ENCODE assay signal across 29 cellular contexts in the genomic region with DNA sequence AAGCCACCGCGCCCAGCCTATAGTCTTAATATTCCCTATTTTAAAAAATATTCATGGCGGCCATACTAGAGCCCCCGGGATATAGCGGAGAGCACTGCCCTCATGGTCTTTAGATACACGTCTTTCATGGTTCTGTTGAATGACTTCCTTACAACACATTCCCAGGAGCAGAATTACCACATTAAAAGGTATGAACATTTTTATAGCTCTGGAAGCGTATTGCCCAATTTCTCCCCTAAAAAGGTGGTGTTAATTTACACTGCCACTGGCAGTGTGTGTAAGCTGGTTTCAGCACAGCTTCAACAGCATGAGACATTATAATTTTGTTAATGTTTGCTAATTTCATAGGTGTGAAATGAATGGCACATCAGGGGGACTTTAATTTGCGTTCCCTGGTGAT. TPM values are rescaled to one million over a fixed set of nuclear protein-coding genes. Genes with fewer than 3 reads are reported as not detected.
"Had no signal": no experiment of that assay in that cellular context is flagged by ENCODE, and none has a peak within 500 bp of the region (broad histone marks: within the 10 kb centered on the region; RNA-seq: fewer than 3 reads in every experiment).

No MANE protein-coding gene starts in this region.

- H3K27me3 Mint-ChIP-seq: activated CD4-positive, alpha-beta T cell treated with anti-CD3 and anti-CD28 coated beads for 36 hours; naive B cell; stimulated activated naive B cell treated with anti-CD40 and anti-IgM and Interleukin-4, amounts not matched to agents 10 μg/mL and 1 μg/mL and 100 μg/mL, for 72 hours had no signal

- H3K9me3 ChIP-seq: heart right ventricle, left lung, ovary, psoas muscle, sigmoid colon, stomach, tibial artery, uterus had no signal

- ATAC-seq: activated CD4-positive, alpha-beta T cell treated with anti-CD3 and anti-CD28 coated beads for 36 hours; activated CD8-positive, alpha-beta memory T cell treated with anti-CD3 and anti-CD28 coated beads, Interleukin-2, amount 10 ng/mL, durations not matched to agents 7 days and 5 days; heart right ventricle; left lung; psoas muscle; stimulated activated naive B cell treated with anti-CD40 and anti-IgM and Interleukin-4, amounts not matched to agents 10 μg/mL and 1 μg/mL and 100 μg/mL, for 72 hours had no signal

- H3K27ac ChIP-seq: heart right ventricle, left lung, ovary, psoas muscle, sigmoid colon, stomach, tibial artery, uterus had no signal

- H3K4me3 ChIP-seq: heart right ventricle, left lung, lung, ovary, psoas muscle, sigmoid colon, stomach, tibial artery, uterus had no signal

- H3K36me3 ChIP-seq: heart right ventricle, left lung, ovary, sigmoid colon, stomach, tibial artery, uterus had no signal

- DNase-seq: activated CD4-positive, alpha-beta T cell treated with anti-CD3 and anti-CD28 coated beads for 36 hours; activated CD4-positive, CD25-positive, alpha-beta regulatory T cell; activated CD8-positive, alpha-beta memory T cell treated with anti-CD3 and anti-CD28 coated beads, Interleukin-2, amount 10 ng/mL, durations not matched to agents 7 days and 5 days; activated CD8-positive, alpha-beta T cell treated with anti-CD3 and anti-CD28 coated beads, Interleukin-2, amount 10 ng/mL, durations not matched to agents 7 days and 5 days; activated naive CD4-positive, alpha-beta T cell; activated T-cell treated with anti-CD3 and anti-CD28 coated beads, Interleukin-2, amount 50 U/mL, for 72 hours; dermis blood vessel endothelial cell; effector CD4-positive, alpha-beta T cell; erythroblast; foreskin melanocyte; heart right ventricle; kidney glomerular epithelial cell; left lung; naive B cell; nephron progenitor cell; ovary; psoas muscle; sigmoid colon; stimulated activated CD4-positive, alpha-beta T cell treated with anti-CD3 and anti-CD28 coated beads, Interleukin-15, amount 100 ng/mL, for 24 hours; stimulated activated CD4-positive, alpha-beta T cell treated with anti-CD3 and anti-CD28 coated beads, Interleukin-2, amount 100 ng/mL, for 24 hours; stimulated activated naive B cell treated with anti-CD40 and anti-IgM and Interleukin-4, amounts not matched to agents 10 μg/mL and 1 μg/mL and 100 μg/mL, for 72 hours; stomach; T-helper 1 cell; tibial artery; uterus had no signal

- H3K4me3 Mint-ChIP-seq: activated CD4-positive, alpha-beta T cell treated with anti-CD3 and anti-CD28 coated beads for 36 hours; activated CD8-positive, alpha-beta memory T cell treated with anti-CD3 and anti-CD28 coated beads, Interleukin-2, amount 10 ng/mL, durations not matched to agents 7 days and 5 days; activated CD8-positive, alpha-beta T cell treated with anti-CD3 and anti-CD28 coated beads, Interleukin-2, amount 10 ng/mL, durations not matched to agents 7 days and 5 days; activated T-cell treated with anti-CD3 and anti-CD28 coated beads, Interleukin-2, amount 50 U/mL, for 72 hours; naive B cell; nephron progenitor cell; stimulated activated naive B cell treated with anti-CD40 and anti-IgM and Interleukin-4, amounts not matched to agents 10 μg/mL and 1 μg/mL and 100 μg/mL, for 72 hours; T-helper 2 cell treated with Interferon-gamma antibody and Interleukin-4, amounts not matched to agents 5 μg/mL and 100 μg/mL, for 36 hours had no signal

- H3K36me3 Mint-ChIP-seq: activated CD8-positive, alpha-beta memory T cell treated with anti-CD3 and anti-CD28 coated beads, Interleukin-2, amount 10 ng/mL, durations not matched to agents 7 days and 5 days; activated naive CD4-positive, alpha-beta T cell treated with anti-CD3 and anti-CD28 coated beads, Interleukin-2, amount 50 U/mL, for 72 hours had no signal

- H3K4me1 ChIP-seq: left lung, psoas muscle, sigmoid colon, tibial artery, uterus had no signal

- H3K4me1 Mint-ChIP-seq: activated CD8-positive, alpha-beta memory T cell treated with anti-CD3 and anti-CD28 coated beads, Interleukin-2, amount 10 ng/mL, durations not matched to agents 7 days and 5 days had no signal

- H3K27me3 ChIP-seq: ovary, uterus had no signal

- H3K27ac Mint-ChIP-seq: activated CD4-positive, alpha-beta T cell treated with anti-CD3 and anti-CD28 coated beads for 36 hours; activated CD8-positive, alpha-beta memory T cell treated with anti-CD3 and anti-CD28 coated beads, Interleukin-2, amount 10 ng/mL, durations not matched to agents 7 days and 5 days; activated CD8-positive, alpha-beta T cell treated with anti-CD3 and anti-CD28 coated beads, Interleukin-2, amount 10 ng/mL, durations not matched to agents 7 days and 5 days; activated T-cell treated with anti-CD3 and anti-CD28 coated beads, Interleukin-2, amount 50 U/mL, for 72 hours; naive B cell; nephron progenitor cell; stimulated activated naive B cell treated with anti-CD40 and anti-IgM and Interleukin-4, amounts not matched to agents 10 μg/mL and 1 μg/mL and 100 μg/mL, for 72 hours; T-helper 2 cell treated with Interferon-gamma antibody and Interleukin-4, amounts not matched to agents 5 μg/mL and 100 μg/mL, for 36 hours had no signal

- H3K9me3 Mint-ChIP-seq: activated naive CD4-positive, alpha-beta T cell treated with anti-CD3 and anti-CD28 coated beads, Interleukin-2, amount 50 U/mL, for 72 hours; activated T-cell treated with anti-CD3 and anti-CD28 coated beads, Interleukin-2, amount 50 U/mL, for 72 hours; naive B cell; nephron progenitor cell; stimulated activated naive B cell treated with anti-CD40 and anti-IgM and Interleukin-4, amounts not matched to agents 10 μg/mL and 1 μg/mL and 100 μg/mL, for 72 hours; T-helper 2 cell treated with Interferon-gamma antibody and Interleukin-4, amounts not matched to agents 5 μg/mL and 100 μg/mL, for 36 hours had no signal

RNA-seq across cellular contexts. Expression of a gene that starts 42.6 kb away (rescaled TPM):
- total RNA-seq: activated CD4-positive, alpha-beta T cell treated with anti-CD3 and anti-CD28 coated beads for 36 hours; activated CD8-positive, alpha-beta memory T cell treated with anti-CD3 and anti-CD28 coated beads, Interleukin-2, amount 10 ng/mL, durations not matched to agents 7 days and 5 days; activated CD8-positive, alpha-beta T cell treated with anti-CD3 and anti-CD28 coated beads, Interleukin-2, amount 10 ng/mL, durations not matched to agents 7 days and 5 days; activated naive CD4-positive, alpha-beta T cell treated with anti-CD3 and anti-CD28 coated beads, Interleukin-2, amount 50 U/mL, for 72 hours; dermis blood vessel endothelial cell; glomerular endothelial cell; stomach had no signal
- polyA plus RNA-seq: lung had no signal
